Comparison of ENCODE assay signal across 8 cellular contexts in genomic region chr4:56468097-56468422, GRCh38. TPM values are rescaled to one million over a fixed set of nuclear protein-coding genes. Genes with fewer than 3 reads are reported as not detected.
A peak's percentile ranks its signal among the peaks of the same experiment; 100 is the strongest.
DNase-seq lines count a peak whose midpoint lies in the region; ATAC-seq lines count a peak whose summit lies in the region.

No MANE protein-coding gene starts in this region.

- H4K8ac ChIP-seq in mesenchymal stem cell (ENCODE audit: low read length), result no peak overlapping the region

- H2BK12ac ChIP-seq in mesenchymal stem cell (ENCODE audit: low read length in 2 of 2), result no peak overlapping the region

- peaks cover 5% of the 10 kb centered on the region for H3K79me1 ChIP-seq in mesenchymal stem cell (replicated peaks; ENCODE audit: low read length, poor library complexity, severe bottlenecking)

- H3K27ac ChIP-seq in mesenchymal stem cell (ENCODE audit: low read length, poor library complexity, severe bottlenecking), result peak overlapping the region; percentile 73
- H3K27ac ChIP-seq in thymus (ENCODE audit: low read depth), result peak overlapping the region; percentile 95

- H3K23ac ChIP-seq in mesenchymal stem cell (ENCODE audit: low read length in 2 of 2), result no peak overlapping the region

- H2AFZ ChIP-seq in mesenchymal stem cell (ENCODE audit: low read depth, low read length), result no peak overlapping the region

- no peak overlapping the region for H2AK5ac ChIP-seq in mesenchymal stem cell (ENCODE audit: low read length, severe bottlenecking)

- H3K9me3 ChIP-seq in mesenchymal stem cell (ENCODE audit: control insufficient read depth, low read length) (no peaks in the 10 kb centered on the region), thymus (ENCODE audit: control insufficient read depth) (no peaks in the 10 kb centered on the region)

- H3K36me3 ChIP-seq in mesenchymal stem cell (ENCODE audit: control insufficient read depth in 1 of 2, insufficient read depth in 2 of 2, low read depth in 1 of 2, low read length in 2 of 2) (peaks cover 3 to 40% of the 10 kb centered on the region in 2 experiments), thymus (ENCODE audit: control insufficient read depth, insufficient read depth) (peaks cover 12% of the 10 kb centered on the region)

- H3K4ac ChIP-seq in mesenchymal stem cell (ENCODE audit: low read depth in 1 of 2, low read length in 2 of 2), result no peak overlapping the region

- peak overlapping the region; percentile 87 to 95 for H3K4me3 ChIP-seq in mesenchymal stem cell (ENCODE audit: insufficient read depth in 1 of 2, low read depth in 1 of 2, low read length in 2 of 2)
- H3K4me3 ChIP-seq in thymus (ENCODE audit: low read length), result peak overlapping the region; percentile 80

- H3K27me3 ChIP-seq in mesenchymal stem cell (ENCODE audit: control insufficient read depth in 1 of 2, insufficient read depth in 1 of 2, low read length in 2 of 2), result no peaks in the 10 kb centered on the region
- no peaks in the 10 kb centered on the region for H3K27me3 ChIP-seq in thymus (ENCODE audit: control insufficient read depth, insufficient read depth)

- H3K4me1 ChIP-seq in mesenchymal stem cell (ENCODE audit: control insufficient read depth, insufficient read depth, low read depth, low read length) (peaks cover 4% of the 10 kb centered on the region), thymus (ENCODE audit: control insufficient read depth, insufficient read depth, low read length) (peaks cover 18% of the 10 kb centered on the region)

- H3K18ac ChIP-seq in mesenchymal stem cell (ENCODE audit: low read depth in 1 of 2, low read length in 2 of 2), result no peak overlapping the region

- no peak overlapping the region for H2BK120ac ChIP-seq in mesenchymal stem cell (ENCODE audit: low read depth, low read length)

- 1% methylated on average over 8 of the region's 10 CpGs for WGBS in mesenchymal stem cell
- WGBS in thymus, result 1% methylated on average over 10 of the region's 10 CpGs

- H4K91ac ChIP-seq in mesenchymal stem cell (ENCODE audit: low read length), result no peak overlapping the region

- H2BK15ac ChIP-seq in mesenchymal stem cell (ENCODE audit: low read depth, poor library complexity, severe bottlenecking), result no peak overlapping the region

- no peak overlapping the region for H3K14ac ChIP-seq in mesenchymal stem cell (ENCODE audit: low read length in 2 of 2)

- ATAC-seq in GM19463 (IDR thresholded peaks at IDR 0.05; ENCODE audit: unreplicated experiment) (peak; percentile 39), HG03460 (IDR thresholded peaks at IDR 0.05; ENCODE audit: unreplicated experiment) (peak; percentile 49)

- H3K9ac ChIP-seq in mesenchymal stem cell (ENCODE audit: low read length), result peak overlapping the region; percentile 99

- peak; percentile 68 for DNase-seq in DMS 273 (lab: John Stamatoyannopoulos, UW; ENCODE audit: unreplicated experiment)
- no peak for DNase-seq in DMS 273 treated with DMSO at 0.1 percent for 48 hours (lab: John Stamatoyannopoulos, UW)
- peak; percentile 63 for DNase-seq in SW480 (ENCODE audit: low spot score)
- peak; percentile 46 for DNase-seq in ecto neural progenitor cell (ENCODE audit: low spot score)
- no peak for DNase-seq in mesenchymal stem cell

- H3K4me2 ChIP-seq in mesenchymal stem cell (ENCODE audit: low read length, poor library complexity, severe bottlenecking), result peak overlapping the region; percentile 45

- H2BK5ac ChIP-seq in mesenchymal stem cell (ENCODE audit: low read depth, low read length, poor library complexity, severe bottlenecking), result no peak overlapping the region

RNA-seq across cellular contexts. Expression of gene SRP72, which starts 0.6 kb away (rescaled TPM):
- polyA plus RNA-seq in mesenchymal stem cell (2013, experiment 1 of 2), result 195 TPM
- polyA plus RNA-seq in mesenchymal stem cell (2013, experiment 2 of 2), result 179 TPM
- 47.8 TPM for polyA plus RNA-seq in thymus

RNA-seq across cellular contexts. Expression of gene PAICS, which starts 32.0 kb away (rescaled TPM):
- polyA plus RNA-seq in mesenchymal stem cell (2013, experiment 1 of 2), result 65.7 TPM
- polyA plus RNA-seq in mesenchymal stem cell (2013, experiment 2 of 2), result 67.3 TPM
- polyA plus RNA-seq in thymus, result 33.9 TPM

RNA-seq across cellular contexts. Expression of gene PPAT, which starts 32.6 kb away (rescaled TPM):
- 9.4 TPM for polyA plus RNA-seq in mesenchymal stem cell (2013, experiment 1 of 2)
- polyA plus RNA-seq in mesenchymal stem cell (2013, experiment 2 of 2), result 10.4 TPM
- polyA plus RNA-seq in thymus, result 6.7 TPM

RNA-seq across cellular contexts. Expression of gene ARL9, which starts 37.5 kb away (rescaled TPM):
- 1.3 TPM for polyA plus RNA-seq in mesenchymal stem cell (2013, experiment 1 of 2)
- 1.3 TPM for polyA plus RNA-seq in mesenchymal stem cell (2013, experiment 2 of 2)
- polyA plus RNA-seq in thymus, result 0.27 TPM

Comparison
In these comparisons a context has a peak if more than half of its experiments do, and no peak if none do; other contexts are left out.
1. DNase-seq: peak in DMS 273 (single experiment), SW480 (single experiment) and ecto neural progenitor cell (single experiment); none in DMS 273 treated with DMSO at 0.1 percent for 48 hours (single experiment) and mesenchymal stem cell (single experiment).